8 cellular contexts compared by ENCODE assay signal in genomic region chr21:43333301-43334062, GRCh38.
DNase-seq lines count a peak whose midpoint lies in the region; ATAC-seq and TF ChIP-seq lines count a peak whose summit lies in the region.

No MANE protein-coding gene starts in this region.

- CTCF ChIA-PET in T-cell (lab: Charles Lee): no interaction called here

- 34 to 39% methylated on average over 35 of the region's 35 CpGs for WGBS in ectodermal cell, 2 experiments

- DNase-seq in AG09319 (ENCODE audit: extremely low read depth, low read depth) (peak; percentile 24), MG63 (peak; percentile 54), T-cell (no peak), inferior parietal cortex (ENCODE audit: extremely low spot score) (no peak)
- no peak for DNase-seq in activated naive CD4-positive, alpha-beta T cell treated with anti-CD3 and anti-CD28 coated beads, Interleukin-2, amount 50 U/mL, for 72 hours (ENCODE audit: low spot score in 2 of 2)

- ATAC-seq in HG02678 (IDR thresholded peaks at IDR 0.05; ENCODE audit: unreplicated experiment): no peak
- no peak for ATAC-seq in activated naive CD4-positive, alpha-beta T cell treated with anti-CD3 and anti-CD28 coated beads, Interleukin-2, amount 50 U/mL, for 72 hours
- ATAC-seq in T-cell (replicated peaks in 1 of 4): no peak

- H3K9ac ChIP-seq in muscle layer of colon (ENCODE audit: low read length): no peak overlapping the region

- H3K4me1 Mint-ChIP-seq in T-cell: peaks cover 0 to 5% (median 3%) of the 10 kb centered on the region in 3 donors

- H3K4me3 ChIP-seq in MG63: no peak overlapping the region
- no peak overlapping the region for H3K4me3 ChIP-seq in ectodermal cell (ENCODE audit: insufficient read depth, low read depth, low read length)
- H3K4me3 ChIP-seq in muscle layer of colon (ENCODE audit: low read depth in 1 of 2, low read length in 2 of 2): peak overlapping the region; percentile 41 to 50

- H3K27ac ChIP-seq in ectodermal cell (ENCODE audit: insufficient read depth, low read depth, low read length, poor library complexity, severe bottlenecking) (peak overlapping the region; percentile 89), muscle layer of colon (ENCODE audit: low read depth, low read length) (peak overlapping the region; percentile 29)

- H3K36me3 ChIP-seq in MG63: no peaks in the 10 kb centered on the region
- no peaks in the 10 kb centered on the region for H3K36me3 ChIP-seq in ectodermal cell (ENCODE audit: control insufficient read depth, insufficient read depth, low read length)
- H3K36me3 ChIP-seq in muscle layer of colon (ENCODE audit: insufficient read depth, low read length): no peaks in the 10 kb centered on the region

- H3K27ac Mint-ChIP-seq in activated naive CD4-positive, alpha-beta T cell treated with anti-CD3 and anti-CD28 coated beads, Interleukin-2, amount 50 U/mL, for 72 hours: no peak overlapping the region
- H3K27ac Mint-ChIP-seq in T-cell: no peak overlapping the region

- H3K27me3 Mint-ChIP-seq in T-cell: peaks cover 3 to 4% of the 10 kb centered on the region in 2 donors

- no peak for TF ChIP-seq CTCF in AG09319 (IDR thresholded peaks at IDR 0.05; ENCODE audit: low read depth, low read length)

- H3K27me3 ChIP-seq in MG63: no peaks in the 10 kb centered on the region
- H3K27me3 ChIP-seq in ectodermal cell (ENCODE audit: control insufficient read depth, insufficient read depth, low read length, poor library complexity, severe bottlenecking): no peaks in the 10 kb centered on the region
- H3K27me3 ChIP-seq in muscle layer of colon (ENCODE audit: control insufficient read depth in 1 of 2, insufficient read depth in 2 of 2, low read length in 2 of 2): peaks cover 0 to 5% of the 10 kb centered on the region in 2 donors

- H3K4me1 ChIP-seq in ectodermal cell (ENCODE audit: control insufficient read depth, insufficient read depth, low read length) (peaks cover 24% of the 10 kb centered on the region), muscle layer of colon (ENCODE audit: insufficient read depth, low read length) (peaks cover 22% of the 10 kb centered on the region)

- H3K36me3 Mint-ChIP-seq in activated naive CD4-positive, alpha-beta T cell treated with anti-CD3 and anti-CD28 coated beads, Interleukin-2, amount 50 U/mL, for 72 hours: no peaks in the 10 kb centered on the region
- H3K36me3 Mint-ChIP-seq in T-cell: no peaks in the 10 kb centered on the region

- POLR2A ChIA-PET in T-cell (lab: Charles Lee): no interaction called here

- H3K4me3 Mint-ChIP-seq in T-cell: no peak overlapping the region

- H3K9me3 Mint-ChIP-seq in activated naive CD4-positive, alpha-beta T cell treated with anti-CD3 and anti-CD28 coated beads, Interleukin-2, amount 50 U/mL, for 72 hours: peaks cover 6 to 10% of the 10 kb centered on the region in 2 donors
- H3K9me3 Mint-ChIP-seq in T-cell: peaks cover 0 to 4% (median 0%) of the 10 kb centered on the region in 3 donors

- H3K9me3 ChIP-seq in MG63 (no peaks in the 10 kb centered on the region), ectodermal cell (ENCODE audit: control insufficient read depth, low read length) (no peaks in the 10 kb centered on the region), muscle layer of colon (ENCODE audit: low read length) (no peaks in the 10 kb centered on the region)

Comparison
In these comparisons a context has a peak if more than half of its experiments do, and no peak if none do; other contexts are left out.
1. DNase-seq: peak in AG09319 (single experiment) and MG63 (single experiment); none in activated naive CD4-positive, alpha-beta T cell treated with anti-CD3 and anti-CD28 coated beads, Interleukin-2, amount 50 U/mL, for 72 hours (0 of 2), T-cell (0 of 34) and inferior parietal cortex (single experiment).
2. H3K4me3 ChIP-seq: peak in muscle layer of colon (2 of 2); none in MG63 (single experiment) and ectodermal cell (single experiment).